In the genomic region with DNA sequence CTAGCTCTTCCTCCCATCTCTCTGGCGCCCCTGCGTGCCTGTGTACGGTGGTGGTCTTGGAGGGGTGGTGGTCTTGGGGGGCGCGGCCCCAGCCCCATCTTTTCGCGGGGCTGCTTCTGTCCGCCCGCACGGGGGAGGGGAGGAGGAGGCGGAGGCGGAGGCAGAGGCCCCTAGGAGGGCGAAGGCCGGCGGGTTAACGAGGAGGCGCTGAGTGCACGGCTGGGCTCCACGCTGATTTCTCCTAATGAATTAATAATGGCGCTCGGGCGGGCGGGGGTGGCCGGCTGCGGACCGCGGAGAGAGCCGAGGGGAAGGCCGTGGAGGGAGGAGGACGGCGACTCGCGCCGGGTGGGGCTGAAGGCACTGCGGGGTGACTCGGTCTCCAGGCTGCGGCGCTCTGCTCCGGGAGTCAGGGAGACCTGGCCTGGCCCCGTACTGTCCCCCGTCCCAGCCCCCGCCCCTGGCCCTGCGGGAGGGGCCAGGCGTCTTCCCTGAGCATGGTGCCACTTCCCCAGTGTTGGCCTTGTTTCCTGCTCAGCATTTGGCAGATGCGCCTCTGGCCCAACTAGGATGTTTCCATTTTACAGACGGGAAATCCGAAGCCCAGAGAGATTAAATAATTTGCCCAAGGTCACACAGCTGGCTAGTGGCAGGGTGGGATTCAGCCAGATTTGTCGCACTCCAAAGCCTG, we compare ENCODE assay signal across 1 cellular context.
TF ChIP-seq lines count a peak whose summit lies in the region.

No MANE protein-coding gene starts in this region.

TF ChIP-seq in SK-N-SH, 30 proteins besides CTCF, POLR2A, EP300 and RAD21 (continued from another document):
- TF ChIP-seq, protein P1, sequence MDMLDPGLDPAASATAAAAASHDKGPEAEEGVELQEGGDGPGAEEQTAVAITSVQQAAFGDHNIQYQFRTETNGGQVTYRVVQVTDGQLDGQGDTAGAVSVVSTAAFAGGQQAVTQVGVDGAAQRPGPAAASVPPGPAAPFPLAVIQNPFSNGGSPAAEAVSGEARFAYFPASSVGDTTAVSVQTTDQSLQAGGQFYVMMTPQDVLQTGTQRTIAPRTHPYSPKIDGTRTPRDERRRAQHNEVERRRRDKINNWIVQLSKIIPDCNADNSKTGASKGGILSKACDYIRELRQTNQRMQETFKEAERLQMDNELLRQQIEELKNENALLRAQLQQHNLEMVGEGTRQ (IDR thresholded peaks at IDR 0.05; ENCODE audit: borderline replicate concordance, low read depth, low read length), result no peak
- TF ChIP-seq RXRA (IDR thresholded peaks at IDR 0.05; ENCODE audit: borderline replicate concordance, low read depth), result no peak
- peak; percentile 54; the same call in 1 of the 2 replicates for TF ChIP-seq YY1 (IDR thresholded peaks at IDR 0.05; ENCODE audit: low read depth)
- TF ChIP-seq NRF1 (IDR thresholded peaks at IDR 0.05; ENCODE audit: low read depth, low read length), result no peak
- 0 out of 2 replicates have a peak, but pooled peaks have one; percentile 32 for TF ChIP-seq SIN3A (IDR thresholded peaks at IDR 0.05; ENCODE audit: borderline replicate concordance, low read depth, low read length)
TF ChIP-seq in SK-N-SH: peak in this region for 6.
